ENCODE assay signal across 29 cellular contexts in genomic region chr6:118625833-118626232, GRCh38.
"Had no signal": no experiment of that assay in that cellular context is flagged by ENCODE, and none has a peak within 500 bp of the region (broad histone marks: within the 10 kb centered on the region; RNA-seq: fewer than 3 reads in every experiment).

No MANE protein-coding gene starts in this region.

- H3K4me1 Mint-ChIP-seq: endodermal cell had no signal

- DNase-seq: activated B cell treated with CpG ODN at 0.5 μM for 24 hours; activated CD4-positive, alpha-beta memory T cell treated with anti-CD3 and anti-CD28 coated beads for 36 hours; activated CD4-positive, alpha-beta T cell treated with anti-CD3 and anti-CD28 coated beads, Interleukin-2, amount 50 U/mL, for 1 hour; activated CD8-positive, alpha-beta memory T cell treated with anti-CD3 and anti-CD28 coated beads for 24 hours; activated effector memory CD4-positive, alpha-beta T cell treated with anti-CD3 and anti-CD28 coated beads, Interleukin-2, amount 50 U/mL, for 16 hours; activated naive CD4-positive, alpha-beta T cell treated with anti-CD3 and anti-CD28 coated beads, Interleukin-2, amount 50 U/mL, for 16 hours; activated T-cell treated with anti-CD3 and anti-CD28 coated beads, Interleukin-2, amount 50 U/mL, for 1 hour; activated T-cell treated with anti-CD3 and anti-CD28 coated beads, Interleukin-2, amount 50 U/mL, for 48 hours; amniotic stem cell; anterior cingulate cortex; brain microvascular endothelial cell; dorsolateral prefrontal cortex; effector memory CD4-positive, alpha-beta T cell; endodermal cell; foreskin fibroblast; head of caudate nucleus; T-helper 1 cell; T-helper 17 cell; T1000; WERI-Rb-1 had no signal

- ATAC-seq: activated CD4-positive, CD25-positive, alpha-beta regulatory T cell treated with anti-CD3 and anti-CD28 coated beads, Interleukin-2, amount 50 U/mL, for 24 hours; esophagus mucosa; T-helper 17 cell had no signal

- H3K4me3 ChIP-seq: coronary artery, dorsolateral prefrontal cortex had no signal

- H3K4me3 Mint-ChIP-seq: activated B cell treated with CpG ODN at 0.5 μM for 24 hours; activated CD4-positive, alpha-beta memory T cell treated with anti-CD3 and anti-CD28 coated beads for 36 hours; activated naive CD8-positive, alpha-beta T cell; activated T-helper 1 cell treated with anti-CD3 and anti-CD28 coated beads, Interleukin-12 subunit alpha, Interleukin-12 subunit beta, Interleukin-2, Interleukin-4 antibody, amounts not matched to agents 30 ng/mL and 10 ng/mL and 1 ng/mL, durations not matched to agents 14 hours and 24 hours and 36 hours; central memory CD8-positive, alpha-beta T cell; dendritic cell treated with granulocyte-macrophage colony-stimulating factor and Interleukin-4, amounts not matched to agents 40 ng/mL and 50 ng/mL, for 4 days; endodermal cell; T-helper 17 cell; T-helper 2 cell treated with Interferon-gamma antibody and Interleukin-4, amounts not matched to agents 5 μg/mL and 100 μg/mL, for 36 hours had no signal

- H3K27me3 Mint-ChIP-seq: activated B cell treated with CpG ODN at 0.5 μM for 24 hours; activated CD4-positive, alpha-beta memory T cell treated with anti-CD3 and anti-CD28 coated beads for 36 hours; activated naive CD8-positive, alpha-beta T cell; central memory CD8-positive, alpha-beta T cell; dendritic cell treated with granulocyte-macrophage colony-stimulating factor and Interleukin-4, amounts not matched to agents 40 ng/mL and 50 ng/mL, for 4 days; T-helper 17 cell had no signal

- H3K27ac Mint-ChIP-seq: activated B cell treated with CpG ODN at 0.5 μM for 24 hours; activated CD4-positive, alpha-beta memory T cell treated with anti-CD3 and anti-CD28 coated beads for 36 hours; activated naive CD8-positive, alpha-beta T cell; activated T-helper 1 cell treated with anti-CD3 and anti-CD28 coated beads, Interleukin-12 subunit alpha, Interleukin-12 subunit beta, Interleukin-2, Interleukin-4 antibody, amounts not matched to agents 30 ng/mL and 10 ng/mL and 1 ng/mL, durations not matched to agents 14 hours and 24 hours and 36 hours; activated T-helper 2 cell treated with anti-CD3 and anti-CD28 coated beads, Interferon-gamma antibody, Interleukin-2, Interleukin-4, amounts not matched to agents 10 μg/mL and 5 μg/mL and 100 μg/mL, durations not matched to agents 14 hours and 24 hours and 36 hours; dendritic cell treated with granulocyte-macrophage colony-stimulating factor and Interleukin-4, amounts not matched to agents 40 ng/mL and 50 ng/mL, for 4 days; endodermal cell; T-helper 2 cell treated with Interferon-gamma antibody and Interleukin-4, amounts not matched to agents 5 μg/mL and 100 μg/mL, for 36 hours had no signal
